12 cellular contexts compared by ENCODE assay signal in genomic region chr11:19715373-19715772, GRCh38. TPM values are rescaled to one million over a fixed set of nuclear protein-coding genes. Genes with fewer than 3 reads are reported as not detected.
DNase-seq lines count a peak whose midpoint lies in the region; ATAC-seq and TF ChIP-seq lines count a peak whose summit lies in the region.
"Had no signal": no experiment of that assay in that cellular context is flagged by ENCODE, and none has a peak within 500 bp of the region (broad histone marks: within the 10 kb centered on the region; RNA-seq: fewer than 3 reads in every experiment).

No MANE protein-coding gene starts in this region.

- in situ Hi-C loops in mammary epithelial cell (cut with MboI; ENCODE audit: low sequenced_read_pairs in 2 of 2), result no loop called here

- DNase-seq in activated naive CD8-positive, alpha-beta T cell treated with anti-CD3 and anti-CD28 coated beads, Interleukin-2, amount 50 U/mL, for 24 hours, result no peak
- DNase-seq in mammary epithelial cell (peak; percentile 95), lung microvascular endothelial cell (ENCODE audit: low read depth in 2 of 2) (peak; percentile 69 to 96), upper lobe of right lung (no peak), midbrain (lab: John Stamatoyannopoulos, UW) (no peak), NCI-H2107 treated with DMSO at 0.1 percent for 48 hours (lab: John Stamatoyannopoulos, UW; ENCODE audit: unreplicated experiment) (no peak)
- DNase-seq: activated naive CD8-positive, alpha-beta T cell treated with anti-CD3 and anti-CD28 coated beads, Interleukin-2, amount 10 ng/mL, durations not matched to agents 7 days and 5 days; testis had no signal

- H3K36me3 ChIP-seq in mammary epithelial cell (ENCODE audit: insufficient read depth, low read length), result no peaks in the 10 kb centered on the region
- no peaks in the 10 kb centered on the region for H3K36me3 ChIP-seq in upper lobe of right lung
- H3K36me3 ChIP-seq: BLaER1, ovary had no signal

- intact Hi-C loops in mammary epithelial cell (cut with micrococcal nuclease) (loop anchor here (2.0 to 10.0 kb wide), 3 partner anchors 47 to 121 kb away; no protein-coding TSS in a partner anchor), upper lobe of right lung (cut with DNase I) (no loop called here)

- peak overlapping the region in 2 of 3 experiments; percentile 65 to 82 for H3K4me3 ChIP-seq in mammary epithelial cell (replicated peaks in 1 of 3; ENCODE audit: insufficient read depth in 1 of 3, low read depth in 2 of 3, low read length in 3 of 3)
- peak overlapping the region; percentile 64 for H3K4me3 ChIP-seq in upper lobe of right lung
- H3K4me3 ChIP-seq: BLaER1 had no signal

- peaks cover 10% of the 10 kb centered on the region for H3K27me3 Mint-ChIP-seq in activated naive CD8-positive, alpha-beta T cell
- H3K27me3 Mint-ChIP-seq in activated naive CD8-positive, alpha-beta T cell treated with anti-CD3 and anti-CD28 coated beads, Interleukin-2, amount 50 U/mL, for 24 hours, result peaks cover 40% of the 10 kb centered on the region

- H3K27me3 ChIP-seq in mammary epithelial cell (ENCODE audit: insufficient read depth, low read length) (no peaks in the 10 kb centered on the region), upper lobe of right lung (peaks cover 12% of the 10 kb centered on the region)
- H3K27me3 ChIP-seq: testis had no signal

- H3K79me2 ChIP-seq in mammary epithelial cell (ENCODE audit: insufficient read depth, low read length), result peaks cover 44% of the 10 kb centered on the region

- H3K27ac ChIP-seq in mammary epithelial cell (ENCODE audit: insufficient read depth, low read depth, low read length) (peak overlapping the region; percentile 80), upper lobe of right lung (no peak overlapping the region)
- H3K27ac ChIP-seq: BLaER1, ovary, testis had no signal

- H3K27ac Mint-ChIP-seq in activated naive CD8-positive, alpha-beta T cell, result no peak overlapping the region
- no peak overlapping the region for H3K27ac Mint-ChIP-seq in activated naive CD8-positive, alpha-beta T cell treated with anti-CD3 and anti-CD28 coated beads, Interleukin-2, amount 50 U/mL, for 24 hours
- H3K27ac Mint-ChIP-seq: activated naive CD8-positive, alpha-beta T cell treated with anti-CD3 and anti-CD28 coated beads, Interleukin-2, amount 10 ng/mL, durations not matched to agents 7 days and 5 days had no signal

- H3K4me1 Mint-ChIP-seq in activated naive CD8-positive, alpha-beta T cell (ENCODE audit: low read depth), result peaks cover 21% of the 10 kb centered on the region
- peaks cover 23% of the 10 kb centered on the region for H3K4me1 Mint-ChIP-seq in activated naive CD8-positive, alpha-beta T cell treated with anti-CD3 and anti-CD28 coated beads, Interleukin-2, amount 50 U/mL, for 24 hours

- TF ChIP-seq CTCF in mammary epithelial cell (conservative IDR thresholded peaks at IDR 0.05 in 1 of 2, IDR thresholded peaks at IDR 0.05 in 1 of 2; ENCODE audit: extremely low read depth in 1 of 2, insufficient read depth in 1 of 2, low read depth in 1 of 2, low read length in 2 of 2), result no peak
- TF ChIP-seq CTCF in upper lobe of right lung (IDR thresholded peaks at IDR 0.05), result no peak

- H3K4me1 ChIP-seq in mammary epithelial cell (ENCODE audit: insufficient read depth, low read length) (peaks cover 45% of the 10 kb centered on the region), upper lobe of right lung (peaks cover 24% of the 10 kb centered on the region)

- H3K9me3 ChIP-seq in mammary epithelial cell (replicated peaks; ENCODE audit: insufficient read depth, low read length) (no peaks in the 10 kb centered on the region), upper lobe of right lung (no peaks in the 10 kb centered on the region)
- H3K9me3 ChIP-seq: BLaER1, ovary, testis had no signal

- H3K4me2 ChIP-seq in mammary epithelial cell (ENCODE audit: insufficient read depth, low read depth, low read length), result peak overlapping the region; percentile 99
- H3K4me2 ChIP-seq: BLaER1 had no signal

- BruUV-seq in mammary epithelial cell (replicated peaks; lab: Mats Ljungman, UMichigan), result no TSS peak

- 0% methylated on average over 4 of the region's 6 CpGs for WGBS in mammary epithelial cell (ENCODE audit: low coverage, missing lambda C conversion rate)

- H4K20me1 ChIP-seq in mammary epithelial cell (ENCODE audit: insufficient read depth, low read length), result no peaks in the 10 kb centered on the region

- no peak for ATAC-seq in activated naive CD8-positive, alpha-beta T cell treated with anti-CD3 and anti-CD28 coated beads, Interleukin-2, amount 50 U/mL, for 24 hours
- no peak for ATAC-seq in upper lobe of right lung
- no peak for ATAC-seq in HG03097 (IDR thresholded peaks at IDR 0.05; ENCODE audit: low FRiP score, unreplicated experiment)

- CTCF ChIA-PET in mammary epithelial cell (lab: Charles Lee; ENCODE audit: low non-redundant PET), result no interaction called here

- peak overlapping the region; percentile 51 for H3K4me3 Mint-ChIP-seq in activated naive CD8-positive, alpha-beta T cell
- H3K4me3 Mint-ChIP-seq in activated naive CD8-positive, alpha-beta T cell treated with anti-CD3 and anti-CD28 coated beads, Interleukin-2, amount 50 U/mL, for 24 hours, result no peak overlapping the region
- H3K4me3 Mint-ChIP-seq: activated naive CD8-positive, alpha-beta T cell treated with anti-CD3 and anti-CD28 coated beads, Interleukin-2, amount 10 ng/mL, durations not matched to agents 7 days and 5 days had no signal

- peak overlapping the region; percentile 90 for H2AFZ ChIP-seq in mammary epithelial cell (ENCODE audit: low read depth, low read length)

- H3K36me3 Mint-ChIP-seq in activated naive CD8-positive, alpha-beta T cell, result no peaks in the 10 kb centered on the region
- H3K36me3 Mint-ChIP-seq in activated naive CD8-positive, alpha-beta T cell treated with anti-CD3 and anti-CD28 coated beads, Interleukin-2, amount 50 U/mL, for 24 hours (ENCODE audit: low read depth), result no peaks in the 10 kb centered on the region
- H3K36me3 Mint-ChIP-seq: activated naive CD8-positive, alpha-beta T cell treated with anti-CD3 and anti-CD28 coated beads, Interleukin-2, amount 10 ng/mL, durations not matched to agents 7 days and 5 days had no signal

- peak overlapping the region; percentile 56 for H3K9ac ChIP-seq in mammary epithelial cell (ENCODE audit: insufficient read depth, low read length)
- H3K9ac ChIP-seq: BLaER1 had no signal

- no peaks in the 10 kb centered on the region for H3K9me3 Mint-ChIP-seq in activated naive CD8-positive, alpha-beta T cell (ENCODE audit: low read depth)
- H3K9me3 Mint-ChIP-seq in activated naive CD8-positive, alpha-beta T cell treated with anti-CD3 and anti-CD28 coated beads, Interleukin-2, amount 50 U/mL, for 24 hours, result no peaks in the 10 kb centered on the region
- H3K9me3 Mint-ChIP-seq: activated naive CD8-positive, alpha-beta T cell treated with anti-CD3 and anti-CD28 coated beads, Interleukin-2, amount 10 ng/mL, durations not matched to agents 7 days and 5 days had no signal

- dilution Hi-C loops in mammary epithelial cell (cut with HindIII; ENCODE audit: low sequenced_read_pairs), result no loop called here

RNA-seq across cellular contexts. Expression of gene NAV2, which starts 2.7 kb away (rescaled TPM):
- 10 to 100 TPM; 38.4 to 46.2 TPM for total RNA-seq in mammary epithelial cell
- polyA plus RNA-seq in mammary epithelial cell, result 11.0 TPM
- 44.8 TPM for polyA minus RNA-seq in mammary epithelial cell
- total RNA-seq in lung microvascular endothelial cell, result 1.8 and 4.4 TPM in 2 replicates
- 44.8 TPM for total RNA-seq in upper lobe of right lung

Comparison
In these comparisons a context has a peak if more than half of its experiments do, and no peak if none do; other contexts are left out.
1. DNase-seq: peak in mammary epithelial cell (single experiment) and lung microvascular endothelial cell (2 of 2); none in activated naive CD8-positive, alpha-beta T cell treated with anti-CD3 and anti-CD28 coated beads, Interleukin-2, amount 50 U/mL, for 24 hours (single experiment), upper lobe of right lung (single experiment), midbrain (single experiment) and NCI-H2107 treated with DMSO at 0.1 percent for 48 hours (single experiment).